Comparison of ENCODE assay signal across 11 cellular contexts in genomic region chr19:1263198-1263597, GRCh38. TPM values are rescaled to one million over a fixed set of nuclear protein-coding genes. Genes with fewer than 3 reads are reported as not detected.
DNase-seq lines count a peak whose midpoint lies in the region; ATAC-seq and TF ChIP-seq lines count a peak whose summit lies in the region.
"Had no signal": no experiment of that assay in that cellular context is flagged by ENCODE, and none has a peak within 500 bp of the region (broad histone marks: within the 10 kb centered on the region; RNA-seq: fewer than 3 reads in every experiment).

No MANE protein-coding gene starts in this region.

- H3K4me1 Mint-ChIP-seq in activated CD4-positive, alpha-beta T cell treated with anti-CD3 and anti-CD28 coated beads, Interleukin-2, amount 10 ng/mL, durations not matched to agents 7 days and 5 days: peaks cover 55% of the 10 kb centered on the region
- peaks cover 81% of the 10 kb centered on the region for H3K4me1 Mint-ChIP-seq in activated B cell treated with CpG ODN at 0.5 μM for 24 hours
- H3K4me1 Mint-ChIP-seq in stimulated activated naive B cell treated with anti-CD40 and anti-IgM and Interleukin-4, amounts not matched to agents 10 μg/mL and 1 μg/mL and 100 μg/mL, for 72 hours: peaks cover 61 to 87% of the 10 kb centered on the region in 2 donors

- POLR2A ChIA-PET in activated CD4-positive, alpha-beta T cell treated with anti-CD3 and anti-CD28 coated beads, Interleukin-2, amount 10 ng/mL, durations not matched to agents 7 days and 5 days (lab: Charles Lee): no interaction called here
- POLR2A ChIA-PET in activated B cell treated with CpG ODN at 0.5 μM for 24 hours (lab: Charles Lee): interaction anchor here (1.1 to 11.5 kb wide), 5 partner anchors 8 to 203 kb away, joined by 3 to 824 read pairs (median 34); partner anchors contain the start of genes ATP5F1D and CBARP

- peaks cover 2% of the 10 kb centered on the region for H3K27me3 Mint-ChIP-seq in activated CD4-positive, alpha-beta T cell treated with anti-CD3 and anti-CD28 coated beads, Interleukin-2, amount 10 ng/mL, durations not matched to agents 7 days and 5 days
- H3K27me3 Mint-ChIP-seq in activated B cell treated with CpG ODN at 0.5 μM for 24 hours: no peaks in the 10 kb centered on the region
- H3K27me3 Mint-ChIP-seq in stimulated activated naive B cell treated with anti-CD40 and anti-IgM and Interleukin-4, amounts not matched to agents 10 μg/mL and 1 μg/mL and 100 μg/mL, for 72 hours: no peaks in the 10 kb centered on the region

- no peak for DNase-seq in activated CD4-positive, alpha-beta T cell treated with anti-CD3 and anti-CD28 coated beads, Interleukin-2, amount 10 ng/mL, durations not matched to agents 7 days and 5 days
- no peak for DNase-seq in activated CD4-positive, alpha-beta T cell treated with anti-CD3 and anti-CD28 coated beads, Interleukin-2, amount 50 U/mL, for 48 hours
- DNase-seq in activated B cell treated with CpG ODN at 0.5 μM for 24 hours (no peak), kidney tubule cell (ENCODE audit: low spot score) (peak; percentile 61), midbrain (lab: John Stamatoyannopoulos, UW) (no peak)
- DNase-seq in stimulated activated naive B cell treated with anti-CD40 and anti-IgM and Interleukin-4, amounts not matched to agents 10 μg/mL and 1 μg/mL and 100 μg/mL, for 72 hours: no peak
- DNase-seq in stimulated activated CD4-positive, alpha-beta T cell treated with anti-CD3 and anti-CD28 coated beads, Interleukin-2, amount 100 ng/mL, for 48 hours: no peak
- no peak for DNase-seq in activated CD4-positive, alpha-beta T cell treated with anti-CD3 and anti-CD28 coated beads for 1 hour
- DNase-seq: NCI-H748 treated with DMSO at 0.1 percent for 48 hours had no signal

- intact Hi-C loops in activated B cell treated with CpG ODN at 0.5 μM for 24 hours (cut with micrococcal nuclease): loop anchor here (5.0 kb wide), 1 partner anchor 356 kb away; no protein-coding TSS in a partner anchor

- H3K9me3 Mint-ChIP-seq in activated CD4-positive, alpha-beta T cell treated with anti-CD3 and anti-CD28 coated beads, Interleukin-2, amount 10 ng/mL, durations not matched to agents 7 days and 5 days: no peaks in the 10 kb centered on the region
- H3K9me3 Mint-ChIP-seq in activated B cell treated with CpG ODN at 0.5 μM for 24 hours: no peaks in the 10 kb centered on the region
- no peaks in the 10 kb centered on the region for H3K9me3 Mint-ChIP-seq in stimulated activated naive B cell treated with anti-CD40 and anti-IgM and Interleukin-4, amounts not matched to agents 10 μg/mL and 1 μg/mL and 100 μg/mL, for 72 hours

- TF ChIP-seq CTCF in activated B cell treated with CpG ODN at 0.5 μM for 24 hours (IDR thresholded peaks at IDR 0.05): no peak

- peak overlapping the region; percentile 34 for H3K4me3 Mint-ChIP-seq in activated CD4-positive, alpha-beta T cell treated with anti-CD3 and anti-CD28 coated beads, Interleukin-2, amount 10 ng/mL, durations not matched to agents 7 days and 5 days
- peak overlapping the region; percentile 79 for H3K4me3 Mint-ChIP-seq in activated B cell treated with CpG ODN at 0.5 μM for 24 hours
- H3K4me3 Mint-ChIP-seq in stimulated activated naive B cell treated with anti-CD40 and anti-IgM and Interleukin-4, amounts not matched to agents 10 μg/mL and 1 μg/mL and 100 μg/mL, for 72 hours: peak overlapping the region; percentile 89 to 97

- no peak for ATAC-seq in activated B cell treated with CpG ODN at 0.5 μM for 24 hours (ENCODE audit: low read depth)
- no peak for ATAC-seq in stimulated activated naive B cell treated with anti-CD40 and anti-IgM and Interleukin-4, amounts not matched to agents 10 μg/mL and 1 μg/mL and 100 μg/mL, for 72 hours (replicated peaks)

- H3K36me3 Mint-ChIP-seq in activated CD4-positive, alpha-beta T cell treated with anti-CD3 and anti-CD28 coated beads, Interleukin-2, amount 10 ng/mL, durations not matched to agents 7 days and 5 days (ENCODE audit: low read depth): peaks cover 7% of the 10 kb centered on the region
- H3K36me3 Mint-ChIP-seq in activated B cell treated with CpG ODN at 0.5 μM for 24 hours (ENCODE audit: low read depth): peaks cover 3% of the 10 kb centered on the region
- peaks cover 14 to 24% of the 10 kb centered on the region in 2 donors for H3K36me3 Mint-ChIP-seq in stimulated activated naive B cell treated with anti-CD40 and anti-IgM and Interleukin-4, amounts not matched to agents 10 μg/mL and 1 μg/mL and 100 μg/mL, for 72 hours

- H3K27ac Mint-ChIP-seq in activated CD4-positive, alpha-beta T cell treated with anti-CD3 and anti-CD28 coated beads, Interleukin-2, amount 10 ng/mL, durations not matched to agents 7 days and 5 days: peak overlapping the region; percentile 46
- peak overlapping the region; percentile 94 for H3K27ac Mint-ChIP-seq in activated B cell treated with CpG ODN at 0.5 μM for 24 hours
- H3K27ac Mint-ChIP-seq in stimulated activated naive B cell treated with anti-CD40 and anti-IgM and Interleukin-4, amounts not matched to agents 10 μg/mL and 1 μg/mL and 100 μg/mL, for 72 hours: peak overlapping the region; percentile 95

- CTCF ChIA-PET in activated CD4-positive, alpha-beta T cell treated with anti-CD3 and anti-CD28 coated beads, Interleukin-2, amount 10 ng/mL, durations not matched to agents 7 days and 5 days (lab: Charles Lee): interaction anchor here (2.0 to 11.3 kb wide), 3 partner anchors 9 to 19 kb away, joined by 5 to 299 read pairs (median 105); partner anchors contain the start of gene ATP5F1D
- CTCF ChIA-PET in activated B cell treated with CpG ODN at 0.5 μM for 24 hours (lab: Charles Lee): interaction anchor here (3.6 to 9.8 kb wide), 2 partner anchors 10 to 20 kb away, joined by 11 to 540 read pairs; partner anchors contain the start of gene ATP5F1D

RNA-seq across cellular contexts. Expression of gene CIRBP, which starts 5.9 kb away (rescaled TPM):
- total RNA-seq in activated CD4-positive, alpha-beta T cell treated with anti-CD3 and anti-CD28 coated beads, Interleukin-2, amount 10 ng/mL, durations not matched to agents 7 days and 5 days: 100 to 1,000 TPM; 169 to 224 TPM
- 399 and 400 TPM in 2 replicates for total RNA-seq in activated B cell treated with CpG ODN at 0.5 μM for 24 hours

RNA-seq across cellular contexts. Expression of gene FAM174C, which starts 12.1 kb away (rescaled TPM):
- 10 to 100 TPM; 47.8 to 51.5 TPM for total RNA-seq in activated CD4-positive, alpha-beta T cell treated with anti-CD3 and anti-CD28 coated beads, Interleukin-2, amount 10 ng/mL, durations not matched to agents 7 days and 5 days
- 47.9 and 52.0 TPM in 2 replicates for total RNA-seq in activated B cell treated with CpG ODN at 0.5 μM for 24 hours

RNA-seq across cellular contexts. Expression of gene MIDN, which starts 14.8 kb away (rescaled TPM):
- total RNA-seq in activated CD4-positive, alpha-beta T cell treated with anti-CD3 and anti-CD28 coated beads, Interleukin-2, amount 10 ng/mL, durations not matched to agents 7 days and 5 days: 10 to 100 TPM; 58.0 to 65.7 TPM
- 64.5 and 68.4 TPM in 2 replicates for total RNA-seq in activated B cell treated with CpG ODN at 0.5 μM for 24 hours

RNA-seq across cellular contexts. Expression of gene ATP5F1D, which starts 21.6 kb away (rescaled TPM):
- total RNA-seq in activated CD4-positive, alpha-beta T cell treated with anti-CD3 and anti-CD28 coated beads, Interleukin-2, amount 10 ng/mL, durations not matched to agents 7 days and 5 days: 100 to 1,000 TPM; 151 to 166 TPM
- total RNA-seq in activated B cell treated with CpG ODN at 0.5 μM for 24 hours: 172 and 185 TPM in 2 replicates

RNA-seq across cellular contexts. Expression of gene EFNA2, which starts 22.5 kb away (rescaled TPM):
- total RNA-seq in activated CD4-positive, alpha-beta T cell treated with anti-CD3 and anti-CD28 coated beads, Interleukin-2, amount 10 ng/mL, durations not matched to agents 7 days and 5 days: not detected
- total RNA-seq in activated B cell treated with CpG ODN at 0.5 μM for 24 hours: not detected in 2 replicates
- total RNA-seq: activated CD8-positive, alpha-beta memory T cell treated with anti-CD3 and anti-CD28 coated beads for 36 hours; posterior vena cava had no signal

Comparison
In these comparisons a context has a peak if more than half of its experiments do, and no peak if none do; other contexts are left out.
1. H3K4me3 Mint-ChIP-seq: peak in every context shown above with its lines; median percentile 93 in stimulated activated naive B cell treated with anti-CD40 and anti-IgM and Interleukin-4, amounts not matched to agents 10 μg/mL and 1 μg/mL and 100 μg/mL, for 72 hours; 79 in activated B cell treated with CpG ODN at 0.5 μM for 24 hours; 34 in activated CD4-positive, alpha-beta T cell treated with anti-CD3 and anti-CD28 coated beads, Interleukin-2, amount 10 ng/mL, durations not matched to agents 7 days and 5 days.